In the genomic region with DNA sequence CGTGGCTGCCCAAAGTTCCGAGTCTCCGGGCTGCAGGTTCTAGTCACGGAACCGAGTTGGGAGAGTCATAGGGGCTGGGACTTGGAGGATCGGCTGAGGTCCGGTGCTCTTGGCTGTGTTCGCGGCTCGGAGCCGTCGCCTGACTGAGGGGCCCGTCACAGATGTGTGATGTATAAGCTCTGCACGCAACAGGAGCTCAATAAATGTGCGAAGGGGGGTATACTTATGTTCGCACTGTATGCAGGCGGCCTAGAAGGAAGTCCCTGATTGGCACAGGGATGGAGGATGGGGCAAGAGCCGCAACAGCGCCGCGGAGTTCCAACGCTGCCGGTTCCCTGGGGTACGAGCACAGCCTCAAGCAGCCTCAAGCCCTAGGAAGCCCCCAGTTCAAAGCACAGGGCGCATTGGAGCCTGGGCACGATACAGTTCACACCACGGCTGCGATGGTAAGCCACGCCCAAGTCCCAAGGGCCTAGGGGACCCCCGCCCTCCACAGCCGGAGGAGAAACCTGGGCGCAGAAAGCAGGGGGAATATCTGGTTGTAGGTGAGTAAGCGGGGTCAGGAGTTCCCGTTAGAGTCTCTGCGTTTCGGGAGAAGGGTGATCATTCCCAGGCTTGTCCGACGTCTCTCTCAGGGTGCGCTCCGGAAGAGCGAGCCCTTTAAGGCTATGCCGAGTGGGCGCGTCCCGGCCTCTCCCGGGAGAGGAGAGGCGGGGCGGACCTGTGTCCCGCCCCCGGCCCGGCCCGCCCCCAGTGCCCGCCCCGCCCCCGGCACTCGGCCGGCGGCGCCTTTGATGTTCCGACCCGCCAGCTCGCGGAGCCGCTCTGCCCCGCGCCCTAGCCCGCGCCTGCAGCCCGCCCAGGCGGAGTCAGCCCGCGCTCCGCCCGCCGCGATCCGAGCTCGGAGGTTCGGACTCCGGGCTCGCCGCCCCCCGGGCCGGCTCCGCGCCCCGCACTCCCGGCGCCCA, we compare ENCODE assay signal across 8 cellular contexts. TPM values are rescaled to one million over a fixed set of nuclear protein-coding genes. Genes with fewer than 3 reads are reported as not detected.
DNase-seq lines count a peak whose midpoint lies in the region; ATAC-seq and TF ChIP-seq lines count a peak whose summit lies in the region.

A gene (plus strand): TSS at position 774 of the 968 bp plus-strand sequence. CDS start 226 bp downstream, outside the sequence.

- peaks cover 61% of the 10 kb centered on the region for H3K4me1 Mint-ChIP-seq in activated CD4-positive, alpha-beta T cell treated with anti-CD3 and anti-CD28 coated beads for 36 hours

- ATAC-seq in GM18861 (IDR thresholded peaks at IDR 0.05; ENCODE audit: unreplicated experiment) (peak; percentile 66), HG03025 (IDR thresholded peaks at IDR 0.05; ENCODE audit: low FRiP score, unreplicated experiment) (peak; percentile 78), left colon (peak; percentile 98)
- peak; percentile 40 for ATAC-seq in activated CD4-positive, alpha-beta T cell treated with anti-CD3 and anti-CD28 coated beads for 36 hours

- POLR2A ChIA-PET in AG04449 (lab: Yijun Ruan, JAX): interaction anchor here (0.6 kb wide), 1 partner anchor 10 kb away, joined by 4 read pairs; no protein-coding TSS in a partner anchor
- POLR2A ChIA-PET in activated CD4-positive, alpha-beta T cell treated with anti-CD3 and anti-CD28 coated beads for 36 hours (lab: Charles Lee): interaction anchor here (1.0 to 4.9 kb wide), 8 partner anchors 14 to 109 kb away, joined by 3 to 59 read pairs (median 4); a partner anchor contains a TSS

- peak within 1 kb of the TSS in 1 of 2 donors; percentile 48 for H3K27ac ChIP-seq in coronary artery

- no peak for TF ChIP-seq CTCF in AG04449 (IDR thresholded peaks at IDR 0.05; ENCODE audit: insufficient read depth, low read length, missing control alignments)
- TF ChIP-seq CTCF in coronary artery (IDR thresholded peaks at IDR 0.05): no peak

- no peaks in the 10 kb centered on the region for H3K9me3 Mint-ChIP-seq in activated CD4-positive, alpha-beta T cell treated with anti-CD3 and anti-CD28 coated beads for 36 hours (ENCODE audit: low read depth)

- H3K4me3 Mint-ChIP-seq in activated CD4-positive, alpha-beta T cell treated with anti-CD3 and anti-CD28 coated beads for 36 hours: peak within 1 kb of the TSS; percentile 85

- DNase-seq in AG04449 (ENCODE audit: low read depth, low spot score): no peak
- DNase-seq in NCI-H2227 treated with DMSO at 0.1 percent for 48 hours (lab: John Stamatoyannopoulos, UW): peak; percentile 49
- peak; percentile 88 for DNase-seq in activated CD4-positive, alpha-beta T cell treated with anti-CD3 and anti-CD28 coated beads for 36 hours
- no peak for DNase-seq in coronary artery (ENCODE audit: low spot score)
- peak; percentile 72 to 84 for DNase-seq in left colon
- peak; percentile 64 to 72 for DNase-seq in stimulated activated CD4-positive, alpha-beta T cell treated with anti-CD3 and anti-CD28 coated beads, Interleukin-1b, Interleukin-23, amount 100 ng/mL, for 4 hours (ENCODE audit: low read depth in 2 of 2)

- CTCF ChIA-PET in AG04449 (lab: Yijun Ruan, JAX): interaction anchor here (1.0 to 6.5 kb wide), 4 partner anchors 14 to 75 kb away, joined by 4 to 89 read pairs (median 27); no protein-coding TSS in a partner anchor
- CTCF ChIA-PET in activated CD4-positive, alpha-beta T cell treated with anti-CD3 and anti-CD28 coated beads for 36 hours (lab: Charles Lee): interaction anchor here (0.6 to 12.0 kb wide), 6 partner anchors 14 to 1150 kb away, joined by 3 to 109 read pairs (median 10); a partner anchor contains a TSS

- H3K36me3 Mint-ChIP-seq in activated CD4-positive, alpha-beta T cell treated with anti-CD3 and anti-CD28 coated beads for 36 hours (ENCODE audit: low read depth): peaks cover 34% of the 10 kb centered on the region

- H3K27me3 Mint-ChIP-seq in activated CD4-positive, alpha-beta T cell treated with anti-CD3 and anti-CD28 coated beads for 36 hours: no peaks in the 10 kb centered on the region

- H3K4me3 ChIP-seq in AG04449 (ENCODE audit: low read depth, low read length) (peak within 1 kb of the TSS; percentile 62), coronary artery (peak within 1 kb of the TSS; percentile 74)

- intact Hi-C loops in activated CD4-positive, alpha-beta T cell treated with anti-CD3 and anti-CD28 coated beads for 36 hours (cut with DNase I, micrococcal nuclease): loop anchor here in 1 of 2 experiments (1.0 to 5.0 kb wide), 9 partner anchors 18 to 413 kb away; a partner anchor contains a TSS
- intact Hi-C loops in left colon (cut with DNase I, micrococcal nuclease): no loop called here

- H3K27ac Mint-ChIP-seq in activated CD4-positive, alpha-beta T cell treated with anti-CD3 and anti-CD28 coated beads for 36 hours: peak within 1 kb of the TSS; percentile 97

RNA-seq across cellular contexts. Expression of the gene that starts here (rescaled TPM):
- 100 to 1,000 TPM in 1 of 2 experiments, 10 to 100 TPM in 1; 94.8 to 117 TPM for total RNA-seq in activated CD4-positive, alpha-beta T cell treated with anti-CD3 and anti-CD28 coated beads for 36 hours
- 1 to 10 TPM; 3.0 to 6.0 TPM for total RNA-seq in left colon

Comparison
In these comparisons a context has a peak if more than half of its experiments do, and no peak if none do; other contexts are left out.
1. RNA of the gene that starts here (total RNA-seq): 94.8 to 117 TPM in activated CD4-positive, alpha-beta T cell treated with anti-CD3 and anti-CD28 coated beads for 36 hours; 3.0 to 6.0 TPM in left colon; every median in the first group is over 10 times any median in the second.
2. DNase-seq: peak in NCI-H2227 treated with DMSO at 0.1 percent for 48 hours (single experiment), activated CD4-positive, alpha-beta T cell treated with anti-CD3 and anti-CD28 coated beads for 36 hours (single experiment), left colon (2 of 2) and stimulated activated CD4-positive, alpha-beta T cell treated with anti-CD3 and anti-CD28 coated beads, Interleukin-1b, Interleukin-23, amount 100 ng/mL, for 4 hours (2 of 2); none in AG04449 (single experiment) and coronary artery (single experiment).
3. ATAC-seq: peak in every context shown above with its lines; median percentile 98 in left colon; 78 in HG03025; 66 in GM18861; 40 in activated CD4-positive, alpha-beta T cell treated with anti-CD3 and anti-CD28 coated beads for 36 hours.